7 cellular contexts compared by ENCODE assay signal in genomic region chr1:41322835-41323234, GRCh38. TPM values are rescaled to one million over a fixed set of nuclear protein-coding genes. Genes with fewer than 3 reads are reported as not detected.
A peak's percentile ranks its signal among the peaks of the same experiment; 100 is the strongest.
DNase-seq lines count a peak whose midpoint lies in the region; ATAC-seq, FAIRE-seq and TF ChIP-seq lines count a peak whose summit lies in the region.

No MANE protein-coding gene starts in this region.

- H3K27me3 ChIP-seq in Karpas-422 (ENCODE audit: low read length) (no peaks in the 10 kb centered on the region), endothelial cell of umbilical vein (ENCODE audit: control insufficient read depth in 2 of 2, insufficient read depth in 2 of 2, low read length in 2 of 2) (no peaks in the 10 kb centered on the region)

- H3K27ac Mint-ChIP-seq in T-cell, result no peak overlapping the region
- no peak overlapping the region for H3K27ac Mint-ChIP-seq in naive B cell

- H3K36me3 ChIP-seq in Karpas-422 (ENCODE audit: insufficient read depth, low read length) (no peaks in the 10 kb centered on the region), endothelial cell of umbilical vein (ENCODE audit: control insufficient read depth in 2 of 2, extremely low read depth in 1 of 2, insufficient read depth in 2 of 2, low read length in 2 of 2) (no peaks in the 10 kb centered on the region)

- dilution Hi-C loops in endothelial cell of umbilical vein (cut with MboI; ENCODE audit: extremely low pct_ligation_motif_present, low sequenced_read_pairs), result no loop called here

- CTCF ChIA-PET in T-cell (lab: Charles Lee) (interaction anchor here (0.6 to 0.9 kb wide), 3 partner anchors 22 to 96 kb away, joined by 3 to 4 read pairs (median 4); no protein-coding TSS in a partner anchor), endothelial cell of umbilical vein (lab: Charles Lee) (interaction anchor here (0.6 to 4.0 kb wide), 20 partner anchors 8 to 193 kb away, joined by 3 to 54 read pairs (median 6); partner anchors contain the start of gene FOXO6)

- DNase-seq in GF-D8 (lab: John Stamatoyannopoulos, UW) (peak; percentile 4), Karpas-422 (peak; percentile 86), T-cell (peak in 6 of 34 experiments; percentile 6 to 28 (median 14)), endothelial cell of umbilical vein (ENCODE audit: low read depth, low spot score) (peak; percentile 24), naive B cell (no peak), epidermal melanocyte (ENCODE audit: insufficient read length, low spot score) (no peak)
- DNase-seq in NK-92 treated with Interleukin-12 subunit alpha and Interleukin-12 subunit beta, amount 100 ng/mL, for 24 hours (lab: John Stamatoyannopoulos, UW), result no peak

- H3K27ac ChIP-seq in Karpas-422 (ENCODE audit: low read length) (no peak overlapping the region), endothelial cell of umbilical vein (ENCODE audit: insufficient read depth, low read depth, low read length) (no peak overlapping the region)

- no TSS peak for BruUV-seq in endothelial cell of umbilical vein (replicated peaks; lab: Mats Ljungman, UMichigan)

- H3K4me3 Mint-ChIP-seq in T-cell (no peak overlapping the region), naive B cell (no peak overlapping the region)

- H3K4me2 ChIP-seq in Karpas-422 (ENCODE audit: low read depth, low read length, poor library complexity, severe bottlenecking), result no peak overlapping the region
- no peak overlapping the region for H3K4me2 ChIP-seq in endothelial cell of umbilical vein (ENCODE audit: insufficient read depth, low read length)

- H3K9me3 ChIP-seq in Karpas-422 (ENCODE audit: low read length) (no peaks in the 10 kb centered on the region), endothelial cell of umbilical vein (replicated peaks; ENCODE audit: control insufficient read depth, insufficient read depth, low read length) (no peaks in the 10 kb centered on the region)

- H3K9me2 ChIP-seq in Karpas-422 (replicated peaks; ENCODE audit: insufficient read depth, low read length), result no peaks in the 10 kb centered on the region

- ATAC-seq in T-cell (replicated peaks in 1 of 4) (peak in 3 of 4 experiments; percentile 37 to 55 (median 38)), naive B cell (ENCODE audit: low read depth in 2 of 2) (peak; percentile 38 to 59)

- H2AFZ ChIP-seq in Karpas-422 (ENCODE audit: low read length), result no peak overlapping the region
- H2AFZ ChIP-seq in endothelial cell of umbilical vein (ENCODE audit: low read depth, low read length), result no peak overlapping the region

- H3K9ac ChIP-seq in Karpas-422 (ENCODE audit: low read length) (no peak overlapping the region), endothelial cell of umbilical vein (replicated peaks; ENCODE audit: extremely low read depth, insufficient read depth, low read length) (no peak overlapping the region)

- H3K4me1 Mint-ChIP-seq in T-cell (no peaks in the 10 kb centered on the region), naive B cell (no peaks in the 10 kb centered on the region)

- no peak for FAIRE-seq in endothelial cell of umbilical vein (lab: Jason Lieb, UNC)

- H3K9me3 Mint-ChIP-seq in T-cell, result no peaks in the 10 kb centered on the region
- H3K9me3 Mint-ChIP-seq in naive B cell, result no peaks in the 10 kb centered on the region

- H3K9me1 ChIP-seq in endothelial cell of umbilical vein (replicated peaks; ENCODE audit: control insufficient read depth, extremely low read depth, insufficient read depth, low read length), result no peaks in the 10 kb centered on the region

- TF ChIP-seq POLR2A in endothelial cell of umbilical vein (IDR thresholded peaks at IDR 0.05; ENCODE audit: low read depth, low read length), result no peak

- no peaks in the 10 kb centered on the region for H3K36me3 Mint-ChIP-seq in T-cell
- no peaks in the 10 kb centered on the region for H3K36me3 Mint-ChIP-seq in naive B cell

- H3K27me3 Mint-ChIP-seq in T-cell (peaks cover 0 to 8% of the 10 kb centered on the region in 2 donors), naive B cell (peaks cover 0 to 8% (median 5%) of the 10 kb centered on the region in 3 donors)

- H3K79me2 ChIP-seq in Karpas-422 (ENCODE audit: low read length) (no peaks in the 10 kb centered on the region), endothelial cell of umbilical vein (ENCODE audit: control insufficient read depth, insufficient read depth, low read length) (no peaks in the 10 kb centered on the region)

- no peak overlapping the region for H3K4me3 ChIP-seq in Karpas-422 (ENCODE audit: low read length)
- no peak overlapping the region for H3K4me3 ChIP-seq in endothelial cell of umbilical vein (replicated peaks in 1 of 3; ENCODE audit: insufficient read depth in 1 of 3, low read depth in 1 of 3, low read length in 3 of 3)

- POLR2A ChIA-PET in T-cell (lab: Charles Lee) (no interaction called here), endothelial cell of umbilical vein (lab: Charles Lee) (no interaction called here)

- intact Hi-C loops in endothelial cell of umbilical vein (cut with micrococcal nuclease), result loop anchor here (1.0 kb wide), 3 partner anchors 55 to 109 kb away; no protein-coding TSS in a partner anchor

- TF ChIP-seq CTCF in endothelial cell of umbilical vein (IDR thresholded peaks at IDR 0.05; ENCODE audit: extremely low read depth in 1 of 2, insufficient read depth in 1 of 2, low read depth in 1 of 2, low read length in 2 of 2), result peak; percentile 53 to 62

- H3K4me1 ChIP-seq in Karpas-422 (ENCODE audit: low read length) (no peaks in the 10 kb centered on the region), endothelial cell of umbilical vein (ENCODE audit: control insufficient read depth, extremely low read depth, insufficient read depth, low read length) (no peaks in the 10 kb centered on the region)

- no peaks in the 10 kb centered on the region for H4K20me1 ChIP-seq in Karpas-422 (ENCODE audit: insufficient read depth, low read depth, low read length)
- no peaks in the 10 kb centered on the region for H4K20me1 ChIP-seq in endothelial cell of umbilical vein (replicated peaks; ENCODE audit: control insufficient read depth, extremely low read depth, insufficient read depth, low read length)

TF ChIP-seq in endothelial cell of umbilical vein, 7 proteins besides CTCF, POLR2A, EP300 and RAD21:
- no peak for TF ChIP-seq EZH2 (IDR thresholded peaks at IDR 0.05; ENCODE audit: borderline replicate concordance, low read depth, low read length, severe bottlenecking)
- no peak for TF ChIP-seq JUN (IDR thresholded peaks at IDR 0.05; ENCODE audit: borderline replicate concordance, insufficient read depth, insufficient read length, low read depth)
- no peak for TF ChIP-seq MYC (IDR thresholded peaks at IDR 0.05; ENCODE audit: low read depth, low read length)
- no peak for TF ChIP-seq GATA2 (IDR thresholded peaks at IDR 0.05; ENCODE audit: insufficient read depth, insufficient read length, low read depth, low read length)
- TF ChIP-seq, protein P1, sequence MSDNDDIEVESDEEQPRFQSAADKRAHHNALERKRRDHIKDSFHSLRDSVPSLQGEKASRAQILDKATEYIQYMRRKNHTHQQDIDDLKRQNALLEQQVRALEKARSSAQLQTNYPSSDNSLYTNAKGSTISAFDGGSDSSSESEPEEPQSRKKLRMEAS (IDR thresholded peaks at IDR 0.05; ENCODE audit: insufficient read depth, insufficient read length), result no peak
- no peak for TF ChIP-seq POLR2AphosphoS5 (IDR thresholded peaks at IDR 0.05; ENCODE audit: insufficient read depth, low read depth, low read length)
- no peak for TF ChIP-seq FOS (IDR thresholded peaks at IDR 0.05; ENCODE audit: borderline replicate concordance, insufficient read depth, low read length)

RNA-seq across cellular contexts. Expression of gene FOXO6, which starts 38.4 kb away (rescaled TPM):
- total RNA-seq in Karpas-422 (2014; rRNA removed; shearing (Covaris generic); ENCODE audit: low replicate concordance), result 0.51 TPM in 1 of 2 replicates, not detected in the other
- under 1 TPM in 3 of 5 donors, not detected in 2; 0.13 to 0.70 (median 0.63) TPM for total RNA-seq in T-cell
- total RNA-seq in endothelial cell of umbilical vein, result 0.18 and 0.38 TPM in 2 replicates
- 0.04 and 0.05 TPM in 2 replicates for polyA plus RNA-seq in endothelial cell of umbilical vein
- 0.04 TPM in 1 of 2 replicates, not detected in the other for polyA plus RNA-seq in endothelial cell of umbilical vein (2011; cell fraction: cytosol; rRNA removed)
- polyA plus RNA-seq in endothelial cell of umbilical vein (2011; cell fraction: nucleus; rRNA removed), result 0.05 TPM in 1 of 2 replicates, not detected in the other
- 0.15 and 0.50 TPM in 2 replicates for polyA plus RNA-seq in endothelial cell of umbilical vein (2012)
- polyA minus RNA-seq in endothelial cell of umbilical vein, result 0.19 TPM in 1 of 2 replicates, not detected in the other
- polyA minus RNA-seq in endothelial cell of umbilical vein (2011; cell fraction: cytosol; rRNA and poly(A)+ RNA removed), result 0.82 TPM
- 0.43 TPM in 1 of 2 replicates, not detected in the other for polyA minus RNA-seq in endothelial cell of umbilical vein (2011; cell fraction: nucleus; rRNA and poly(A)+ RNA removed)
- under 1 TPM in 1 of 6 donors, not detected in 5; 0.21 TPM for polyA plus RNA-seq in naive B cell (ENCODE audit: low read depth in 6 of 6)

Comparison
In these comparisons a context has a peak if more than half of its experiments do, and no peak if none do; other contexts are left out.
1. DNase-seq: peak in GF-D8 (single experiment), Karpas-422 (single experiment) and endothelial cell of umbilical vein (single experiment); none in naive B cell (single experiment), NK-92 treated with Interleukin-12 subunit alpha and Interleukin-12 subunit beta, amount 100 ng/mL, for 24 hours (single experiment) and epidermal melanocyte (single experiment).